9 cellular contexts compared by ENCODE assay signal in the genomic region with DNA sequence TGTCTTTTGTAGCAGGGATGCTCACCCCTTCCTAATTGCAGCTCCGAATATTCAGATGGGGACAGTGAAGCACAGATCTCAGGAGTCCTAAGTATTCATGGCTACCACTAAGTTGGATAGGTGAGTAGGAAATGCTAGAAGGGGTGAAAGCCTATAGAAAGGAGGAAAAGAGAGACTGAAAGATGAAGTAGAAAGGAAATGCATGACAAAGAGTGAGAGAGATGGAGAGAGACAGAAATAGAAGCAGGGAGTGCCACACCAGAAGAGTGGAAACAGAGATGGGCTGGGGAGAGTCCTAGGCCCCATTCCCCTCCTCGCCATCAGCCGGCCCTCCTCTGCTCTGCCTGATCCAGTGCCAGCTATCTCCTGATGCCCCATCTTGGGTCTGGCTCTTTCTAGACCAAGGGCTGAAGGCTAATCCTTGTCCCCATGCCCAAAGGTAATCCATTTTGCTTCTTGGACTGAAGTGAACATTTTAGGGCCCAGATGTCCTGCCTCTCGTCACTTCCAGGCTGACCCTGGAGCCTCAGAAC. TPM values are rescaled to one million over a fixed set of nuclear protein-coding genes. Genes with fewer than 3 reads are reported as not detected.
DNase-seq lines count a peak whose midpoint lies in the region; ATAC-seq and TF ChIP-seq lines count a peak whose summit lies in the region.
"Had no signal": no experiment of that assay in that cellular context is flagged by ENCODE, and none has a peak within 500 bp of the region (broad histone marks: within the 10 kb centered on the region; RNA-seq: fewer than 3 reads in every experiment).

No MANE protein-coding gene starts in this region.

- H3K4me3 ChIP-seq in lung, result no peak overlapping the region

- H3K27ac ChIP-seq in lung (ENCODE audit: low read depth in 1 of 2, low read length in 1 of 2), result peak overlapping the region; percentile 96 to 99

- WGBS in lung, 2 donors, result 88 to 91% methylated on average over 4 of the region's 4 CpGs

- H3K27ac Mint-ChIP-seq in activated naive CD4-positive, alpha-beta T cell treated with anti-CD3 and anti-CD28 coated beads, Interleukin-2, amount 10 ng/mL, durations not matched to agents 7 days and 5 days, result peak overlapping the region; percentile 51
- H3K27ac Mint-ChIP-seq in activated naive CD8-positive, alpha-beta T cell treated with anti-CD3 and anti-CD28 coated beads, Interleukin-2, amount 50 U/mL, for 24 hours, result peak overlapping the region; percentile 40
- H3K27ac Mint-ChIP-seq in type B pancreatic cell, result peak overlapping the region; percentile 88

- no peak for TF ChIP-seq CTCF in lung (IDR thresholded peaks at IDR 0.05; ENCODE audit: control extremely low read depth, extremely low read depth)
- no peak for TF ChIP-seq CTCF in type B pancreatic cell (conservative IDR thresholded peaks at IDR 0.05)

- peak overlapping the region; percentile 88 for H3K4me3 Mint-ChIP-seq in activated naive CD4-positive, alpha-beta T cell treated with anti-CD3 and anti-CD28 coated beads, Interleukin-2, amount 10 ng/mL, durations not matched to agents 7 days and 5 days
- H3K4me3 Mint-ChIP-seq in activated naive CD8-positive, alpha-beta T cell treated with anti-CD3 and anti-CD28 coated beads, Interleukin-2, amount 50 U/mL, for 24 hours, result peak overlapping the region; percentile 83
- H3K4me3 Mint-ChIP-seq in type B pancreatic cell, result peak overlapping the region; percentile 90

- DNase-seq in activated naive CD4-positive, alpha-beta T cell treated with anti-CD3 and anti-CD28 coated beads, Interleukin-2, amount 10 ng/mL, durations not matched to agents 7 days and 5 days, result no peak
- DNase-seq in activated naive CD4-positive, alpha-beta T cell (lab: John Stamatoyannopoulos, UW), result no peak
- no peak for DNase-seq in activated naive CD8-positive, alpha-beta T cell treated with anti-CD3 and anti-CD28 coated beads, Interleukin-2, amount 50 U/mL, for 24 hours
- DNase-seq in lung (ENCODE audit: low spot score) (no peak), type B pancreatic cell (ENCODE audit: extremely low spot score, unreplicated experiment) (no peak), DMS53 (lab: John Stamatoyannopoulos, UW) (no peak), amygdala (lab: John Stamatoyannopoulos, UW) (no peak)
- DNase-seq in activated CD4-positive, CD25-positive, alpha-beta regulatory T cell (lab: John Stamatoyannopoulos, UW), result no peak
- DNase-seq: NK-92 treated with Interleukin-12 subunit alpha and Interleukin-12 subunit beta, amount 100 ng/mL, for 24 hours had no signal

- no peaks in the 10 kb centered on the region for H3K9me3 ChIP-seq in lung (ENCODE audit: control insufficient read depth in 2 of 2, insufficient read depth in 1 of 2, low read length in 1 of 2)

- peaks cover 3% of the 10 kb centered on the region for H3K36me3 Mint-ChIP-seq in activated naive CD4-positive, alpha-beta T cell treated with anti-CD3 and anti-CD28 coated beads, Interleukin-2, amount 10 ng/mL, durations not matched to agents 7 days and 5 days
- H3K36me3 Mint-ChIP-seq in activated naive CD8-positive, alpha-beta T cell treated with anti-CD3 and anti-CD28 coated beads, Interleukin-2, amount 50 U/mL, for 24 hours (ENCODE audit: low read depth), result peaks cover 21% of the 10 kb centered on the region
- H3K36me3 Mint-ChIP-seq in type B pancreatic cell, result peaks cover 24% of the 10 kb centered on the region

- H3K27me3 Mint-ChIP-seq in activated naive CD4-positive, alpha-beta T cell treated with anti-CD3 and anti-CD28 coated beads, Interleukin-2, amount 10 ng/mL, durations not matched to agents 7 days and 5 days, result no peaks in the 10 kb centered on the region
- no peaks in the 10 kb centered on the region for H3K27me3 Mint-ChIP-seq in activated naive CD8-positive, alpha-beta T cell treated with anti-CD3 and anti-CD28 coated beads, Interleukin-2, amount 50 U/mL, for 24 hours
- H3K27me3 Mint-ChIP-seq in type B pancreatic cell, result no peaks in the 10 kb centered on the region

- H3K9me3 Mint-ChIP-seq in activated naive CD4-positive, alpha-beta T cell treated with anti-CD3 and anti-CD28 coated beads, Interleukin-2, amount 10 ng/mL, durations not matched to agents 7 days and 5 days, result no peaks in the 10 kb centered on the region
- no peaks in the 10 kb centered on the region for H3K9me3 Mint-ChIP-seq in activated naive CD8-positive, alpha-beta T cell treated with anti-CD3 and anti-CD28 coated beads, Interleukin-2, amount 50 U/mL, for 24 hours
- no peaks in the 10 kb centered on the region for H3K9me3 Mint-ChIP-seq in type B pancreatic cell

- CTCF ChIA-PET in activated naive CD4-positive, alpha-beta T cell treated with anti-CD3 and anti-CD28 coated beads, Interleukin-2, amount 10 ng/mL, durations not matched to agents 7 days and 5 days (lab: Charles Lee), result interaction anchor here (1.3 to 3.2 kb wide), 3 partner anchors 45 to 169 kb away, joined by 4 to 16 read pairs (median 7); no protein-coding TSS in a partner anchor

- H3K4me1 Mint-ChIP-seq in activated naive CD4-positive, alpha-beta T cell treated with anti-CD3 and anti-CD28 coated beads, Interleukin-2, amount 10 ng/mL, durations not matched to agents 7 days and 5 days, result peaks cover 30% of the 10 kb centered on the region
- peaks cover 49% of the 10 kb centered on the region for H3K4me1 Mint-ChIP-seq in activated naive CD8-positive, alpha-beta T cell treated with anti-CD3 and anti-CD28 coated beads, Interleukin-2, amount 50 U/mL, for 24 hours
- H3K4me1 Mint-ChIP-seq in type B pancreatic cell (ENCODE audit: unreplicated experiment), result peaks cover 50% of the 10 kb centered on the region

- H3K36me3 ChIP-seq in lung (ENCODE audit: control insufficient read depth in 2 of 2, insufficient read depth in 2 of 2, low read length in 2 of 2), result peaks cover 12 to 22% of the 10 kb centered on the region in 2 donors

- ATAC-seq in activated naive CD8-positive, alpha-beta T cell treated with anti-CD3 and anti-CD28 coated beads, Interleukin-2, amount 50 U/mL, for 24 hours, result no peak
- no peak for ATAC-seq in lung (ENCODE audit: insufficient read depth, low FRiP score)

- H3K27me3 ChIP-seq in lung (ENCODE audit: control insufficient read depth, insufficient read depth), result no peaks in the 10 kb centered on the region

- peaks cover 35 to 39% of the 10 kb centered on the region in 2 donors for H3K4me1 ChIP-seq in lung (ENCODE audit: control insufficient read depth in 2 of 2, insufficient read depth in 2 of 2, low read length in 2 of 2)

RNA-seq across cellular contexts. Expression of a gene that starts 2.0 kb away (rescaled TPM):
- total RNA-seq in lung (100 to 1,000 TPM in 1 of 2 donors, 10 to 100 TPM in 1; 76.0 to 133 TPM), type B pancreatic cell (ENCODE audit: low replicate concordance) (67.7 and 72.8 TPM in 2 replicates)
- 100 to 1,000 TPM; 139 to 261 TPM for polyA plus RNA-seq in lung

RNA-seq across cellular contexts. Expression of a gene that starts 16.8 kb away (rescaled TPM):
- total RNA-seq in lung (under 1 TPM; 0.25 to 0.37 TPM), type B pancreatic cell (ENCODE audit: low replicate concordance) (0.46 and 1.4 TPM in 2 replicates)
- polyA plus RNA-seq in lung, result under 1 TPM; 0.08 to 0.26 TPM

RNA-seq across cellular contexts. Expression of a gene that starts 55.2 kb away (rescaled TPM):
- total RNA-seq in lung (100 to 1,000 TPM; 104 to 207 TPM), type B pancreatic cell (ENCODE audit: low replicate concordance) (127 and 154 TPM in 2 replicates)
- 10 to 100 TPM; 64.0 to 72.4 TPM for polyA plus RNA-seq in lung

RNA-seq across cellular contexts. Expression of a gene that starts 55.8 kb away (rescaled TPM):
- total RNA-seq in lung, result under 1 TPM in 1 of 2 donors, not detected in 1; 0.06 TPM
- polyA plus RNA-seq in lung, result under 1 TPM; 0.08 to 0.09 TPM
- 0.27 and 1.3 TPM in 2 replicates for total RNA-seq in type B pancreatic cell (ENCODE audit: low replicate concordance)
